Comparison of ENCODE assay signal across 23 cellular contexts in genomic region chr2:121832992-121833732, GRCh38.
"Had no signal": no experiment of that assay in that cellular context is flagged by ENCODE, and none has a peak within 500 bp of the region (broad histone marks: within the 10 kb centered on the region; RNA-seq: fewer than 3 reads in every experiment).

No MANE protein-coding gene starts in this region.

- H3K9me3 ChIP-seq: esophagus muscularis mucosa, testis, upper lobe of left lung had no signal

- FAIRE-seq: colon, endothelial cell of umbilical vein had no signal

- H3K4me2 ChIP-seq: smooth muscle cell had no signal

- H3K27me3 ChIP-seq: brain microvascular endothelial cell, esophagus muscularis mucosa, testis, upper lobe of left lung had no signal

- H3K27ac ChIP-seq: brain microvascular endothelial cell, esophagus muscularis mucosa, parathyroid adenoma, testis, upper lobe of left lung had no signal

- H3K4me3 Mint-ChIP-seq: activated naive CD4-positive, alpha-beta T cell treated with anti-CD3 and anti-CD28 coated beads, Interleukin-2, amount 50 U/mL, for 24 hours; memory B cell; nephron; stimulated activated naive B cell treated with anti-CD40 and anti-IgM and Interleukin-4, amounts not matched to agents 10 μg/mL and 1 μg/mL and 100 μg/mL, for 72 hours; WTC11 had no signal

- DNase-seq: activated gamma-delta T cell treated with Interleukin-2 at 50 U/mL for 16 hours; activated T-cell treated with anti-CD3 and anti-CD28 coated beads, Interleukin-2, amount 50 U/mL, for 1 hour; aorta; brain microvascular endothelial cell; central memory CD4-positive, alpha-beta T cell; effector memory CD4-positive, alpha-beta T cell; glutamatergic neuron; hypothalamus; nucleus accumbens; stimulated activated CD4-positive, alpha-beta T cell treated with anti-CD3 and anti-CD28 coated beads, Interleukin-15, amount 100 ng/mL, for 24 hours; stimulated activated naive B cell treated with anti-CD40 and anti-IgM and Interleukin-4, amounts not matched to agents 10 μg/mL and 1 μg/mL and 100 μg/mL, for 72 hours; T-helper 9 cell; testis; upper lobe of left lung had no signal

- H3K36me3 ChIP-seq: brain microvascular endothelial cell, esophagus muscularis mucosa, upper lobe of left lung had no signal

- H3K36me3 Mint-ChIP-seq: activated naive CD4-positive, alpha-beta T cell treated with anti-CD3 and anti-CD28 coated beads, Interleukin-2, amount 50 U/mL, for 24 hours; memory B cell; stimulated activated naive B cell treated with anti-CD40 and anti-IgM and Interleukin-4, amounts not matched to agents 10 μg/mL and 1 μg/mL and 100 μg/mL, for 72 hours had no signal

- H2AFZ ChIP-seq: parathyroid adenoma had no signal

- H3K4me3 ChIP-seq: esophagus muscularis mucosa, smooth muscle cell, testis, upper lobe of left lung had no signal

- H3K4me1 ChIP-seq: parathyroid adenoma, upper lobe of left lung had no signal

- H3K9me3 Mint-ChIP-seq: activated naive CD4-positive, alpha-beta T cell treated with anti-CD3 and anti-CD28 coated beads, Interleukin-2, amount 50 U/mL, for 24 hours; memory B cell; stimulated activated naive B cell treated with anti-CD40 and anti-IgM and Interleukin-4, amounts not matched to agents 10 μg/mL and 1 μg/mL and 100 μg/mL, for 72 hours had no signal

- ATAC-seq: WTC11 had no signal

- H3K4me1 Mint-ChIP-seq: activated naive CD4-positive, alpha-beta T cell treated with anti-CD3 and anti-CD28 coated beads, Interleukin-2, amount 50 U/mL, for 24 hours; memory B cell; stimulated activated naive B cell treated with anti-CD40 and anti-IgM and Interleukin-4, amounts not matched to agents 10 μg/mL and 1 μg/mL and 100 μg/mL, for 72 hours had no signal

- H3K27ac Mint-ChIP-seq: activated naive CD4-positive, alpha-beta T cell treated with anti-CD3 and anti-CD28 coated beads, Interleukin-2, amount 50 U/mL, for 24 hours; memory B cell; nephron; stimulated activated naive B cell treated with anti-CD40 and anti-IgM and Interleukin-4, amounts not matched to agents 10 μg/mL and 1 μg/mL and 100 μg/mL, for 72 hours; WTC11 had no signal

- H3K9ac ChIP-seq: parathyroid adenoma had no signal

- H3K79me2 ChIP-seq: parathyroid adenoma had no signal
